Comparison of ENCODE assay signal across 8 cellular contexts in genomic region chr9:95004452-95005275, GRCh38.
DNase-seq lines count a peak whose midpoint lies in the region; ATAC-seq, FAIRE-seq and TF ChIP-seq lines count a peak whose summit lies in the region.

No MANE protein-coding gene starts in this region.

- peaks cover 41% of the 10 kb centered on the region for H3K36me3 ChIP-seq in RWPE2 (ENCODE audit: low read depth)
- 0 out of 3 replicates have a peak, but pooled peaks cover 2% of the 10 kb centered on the region for H3K36me3 ChIP-seq in K562 (ENCODE audit: control insufficient read depth, insufficient read depth, low read length)
- no peaks in the 10 kb centered on the region for H3K36me3 ChIP-seq in iPS-20b (ENCODE audit: insufficient read depth, low read depth, low read length)

- H3K4me3 ChIP-seq in RWPE2 (ENCODE audit: severe bottlenecking) (peak overlapping the region; percentile 99), K562 (peak overlapping the region; percentile 58), iPS-20b (ENCODE audit: low read length) (peak overlapping the region; percentile 82)

- H2AFZ ChIP-seq in K562 (ENCODE audit: low read depth, low read length), result peak overlapping the region; percentile 91

- TF ChIP-seq CTCF in RWPE2 (IDR thresholded peaks at IDR 0.05; ENCODE audit: poor library complexity, severe bottlenecking) (no peak), K562 (IDR thresholded peaks at IDR 0.05 in 2 of 3, conservative IDR thresholded peaks at IDR 0.05 in 1 of 3; ENCODE audit: insufficient read depth in 2 of 3, low read depth in 1 of 3, low read length in 3 of 3) (no peak)

- ATAC-seq in HG03103 (IDR thresholded peaks at IDR 0.05; ENCODE audit: low read depth, unreplicated experiment) (peak; percentile 68), RWPE2 (ENCODE audit: low read depth) (peak; percentile 28; the same call in 2 of the 3 replicates), K562 (peak; percentile 89), GM21447 (IDR thresholded peaks at IDR 0.05; ENCODE audit: unreplicated experiment) (no peak)

- TF ChIP-seq POLR2A in K562 (conservative IDR thresholded peaks at IDR 0.05), result no peak

- H3K9me3 ChIP-seq in RWPE2 (ENCODE audit: severe bottlenecking) (no peaks in the 10 kb centered on the region), K562 (replicated peaks; ENCODE audit: control insufficient read depth, insufficient read depth, low read depth, low read length) (no peaks in the 10 kb centered on the region), iPS-20b (ENCODE audit: insufficient read depth, low read depth, low read length) (no peaks in the 10 kb centered on the region)

- intact Hi-C loops in K562 (cut with micrococcal nuclease), result no loop called here

- in situ Hi-C loops in K562 (cut with MboI), result no loop called here

- TF ChIP-seq RAD21 in K562 (CRISPR knock-in tag; conservative IDR thresholded peaks at IDR 0.05 in 1 of 2, IDR thresholded peaks at IDR 0.05 in 1 of 2), result no peak

- DNase-seq in SIG-M5 treated with dmso at 0.1 percent for 504 hours (lab: John Stamatoyannopoulos, UW; ENCODE audit: unreplicated experiment) (peak; percentile 18), SIG-M5 (lab: John Stamatoyannopoulos, UW) (no peak), RWPE2 (ENCODE audit: low spot score) (no peak), K562 (ENCODE audit: extremely low read depth in 1 of 4, low spot score in 3 of 4) (peak; percentile 63 to 80 (median 76))
- peak; percentile 60 for DNase-seq in stimulated activated CD4-positive, alpha-beta T cell treated with anti-CD3 and anti-CD28 coated beads, Interleukin-15, amount 100 ng/mL, for 24 hours

- H3K79me2 ChIP-seq in K562 (ENCODE audit: control insufficient read depth, insufficient read depth, low read length), result 0 out of 3 replicates have a peak, but pooled peaks cover 3% of the 10 kb centered on the region

- no peaks in the 10 kb centered on the region for H3K9me1 ChIP-seq in K562 (ENCODE audit: control insufficient read depth, insufficient read depth, low read length)

- H3K9ac ChIP-seq in K562 (ENCODE audit: insufficient read depth in 1 of 2, low read depth in 2 of 2, low read length in 2 of 2), result peak overlapping the region; percentile 51 to 94; a peak in 3 of 4 replicates
- peak overlapping the region; percentile 79 for H3K9ac ChIP-seq in iPS-20b (ENCODE audit: low read depth, low read length)

- BruUV-seq in K562 (replicated peaks; lab: Mats Ljungman, UMichigan), result no TSS peak

- 0% methylated on average over 12 of the region's 130 CpGs for WGBS in K562 (ENCODE audit: insufficient coverage, low coverage, missing lambda C conversion rate)

- peaks cover 2% of the 10 kb centered on the region; the same call in 1 of the 2 replicates for H4K20me1 ChIP-seq in K562 (replicated peaks; ENCODE audit: control insufficient read depth, insufficient read depth, low read length)

- H3K27ac ChIP-seq in RWPE2 (ENCODE audit: poor library complexity, severe bottlenecking) (peak overlapping the region; percentile 89), K562 (ENCODE audit: extremely low read depth, low read depth, low read length) (peak overlapping the region; percentile 49; the same call in 1 of the 3 replicates), iPS-20b (ENCODE audit: low read length) (no peak overlapping the region)

- FAIRE-seq in K562 (lab: Jason Lieb, UNC), result no peak

- CTCF ChIA-PET in K562 (lab: Yijun Ruan, JAX; ENCODE audit: low intra/inter-chr PET ratio), result no interaction called here

- H3K4me1 ChIP-seq in RWPE2 (ENCODE audit: insufficient read depth, poor library complexity, severe bottlenecking) (peaks cover 47% of the 10 kb centered on the region), K562 (replicated peaks in 1 of 2; ENCODE audit: control insufficient read depth in 2 of 2, insufficient read depth in 2 of 2, low read length in 2 of 2) (peaks cover 5 to 12% of the 10 kb centered on the region in 2 experiments; a peak in 2 of 5 replicates), iPS-20b (ENCODE audit: insufficient read depth, low read length) (peaks cover 4% of the 10 kb centered on the region; the same call in 1 of the 2 replicates)

- no peaks in the 10 kb centered on the region for H3K27me3 ChIP-seq in RWPE2 (ENCODE audit: insufficient read depth, poor library complexity, severe bottlenecking)
- H3K27me3 ChIP-seq in K562 (ENCODE audit: control insufficient read depth in 2 of 2, insufficient read depth in 2 of 2, low read length in 2 of 2), result no peaks in the 10 kb centered on the region
- peaks cover 41% of the 10 kb centered on the region for H3K27me3 ChIP-seq in iPS-20b (ENCODE audit: insufficient read depth, low read length)

- POLR2A ChIA-PET in K562 (lab: Yijun Ruan, JAX), result no interaction called here

- TF ChIP-seq EP300 in K562 (IDR thresholded peaks at IDR 0.05; ENCODE audit: low read length), result no peak

- H3K4me2 ChIP-seq in K562 (ENCODE audit: insufficient read depth, low read length), result peak overlapping the region; percentile 76

TF ChIP-seq in K562, 482 proteins besides CTCF, POLR2A, EP300 and RAD21 (continues in another document):
- TF ChIP-seq CTBP1 (IDR thresholded peaks at IDR 0.05; ENCODE audit: borderline replicate concordance) (no peak; the same call in 1 of the 2 replicates), SREBF1 (IDR thresholded peaks at IDR 0.05; ENCODE audit: borderline replicate concordance, low read depth, low read length) (no peak), ZNF253 (CRISPR knock-in tag; conservative IDR thresholded peaks at IDR 0.05) (no peak), HEY1 (CRISPR knock-in tag; IDR thresholded peaks at IDR 0.05; ENCODE audit: borderline replicate concordance) (no peak), SMAD4 (CRISPR knock-in tag; conservative IDR thresholded peaks at IDR 0.05) (peak; percentile 83; the same call in 1 of the 2 replicates), CHD1 (IDR thresholded peaks at IDR 0.05; ENCODE audit: low read length) (no peak), ZFX (CRISPR knock-in tag; IDR thresholded peaks at IDR 0.05) (peak; percentile 49), ELF2 (CRISPR knock-in tag; IDR thresholded peaks at IDR 0.05) (no peak), CHD2 (IDR thresholded peaks at IDR 0.05; ENCODE audit: low read depth, low read length) (no peak), SREBF2 (CRISPR knock-in tag; IDR thresholded peaks at IDR 0.05) (no peak), RBM15 (IDR thresholded peaks at IDR 0.05; ENCODE audit: insufficient read depth, low read length) (no peak), KLF6 (CRISPR knock-in tag; IDR thresholded peaks at IDR 0.05; ENCODE audit: borderline replicate concordance) (no peak), SIN3B (IDR thresholded peaks at IDR 0.05; ENCODE audit: low read depth) (peak; percentile 70), DLX4 (CRISPR knock-in tag; IDR thresholded peaks at IDR 0.05) (no peak), ZNF398 (CRISPR knock-in tag; IDR thresholded peaks at IDR 0.05) (no peak), ARID2 (IDR thresholded peaks at IDR 0.05) (no peak), SLC30A9 (CRISPR knock-in tag; IDR thresholded peaks at IDR 0.05) (no peak), NBN (IDR thresholded peaks at IDR 0.05; ENCODE audit: low read depth) (no peak), ELK1 (CRISPR knock-in tag; IDR thresholded peaks at IDR 0.05) (no peak), CBX8 (IDR thresholded peaks at IDR 0.05; ENCODE audit: borderline replicate concordance, extremely low read depth, low read depth, low read length, poor library complexity, severe bottlenecking) (no peak), CXXC5 (CRISPR knock-in tag; IDR thresholded peaks at IDR 0.05) (peak; percentile 85), U2AF2 (optimal IDR thresholded peaks at IDR 0.05; ENCODE audit: low read depth, low read length) (no peak), RBFOX2 (IDR thresholded peaks at IDR 0.05; ENCODE audit: low read depth, low read length) (peak; percentile 32; the same call in 1 of the 2 replicates), STAG1 (CRISPR knock-in tag; IDR thresholded peaks at IDR 0.05; ENCODE audit: borderline replicate concordance) (no peak), ZBTB7A (IDR thresholded peaks at IDR 0.05; ENCODE audit: borderline replicate concordance, control insufficient read depth, low read depth, low read length) (peak; percentile 40; the same call in 1 of the 2 replicates)

Comparison
In these comparisons a context has a peak if more than half of its experiments do, and no peak if none do; other contexts are left out.
1. DNase-seq: peak in SIG-M5 treated with dmso at 0.1 percent for 504 hours (single experiment), K562 (4 of 4) and stimulated activated CD4-positive, alpha-beta T cell treated with anti-CD3 and anti-CD28 coated beads, Interleukin-15, amount 100 ng/mL, for 24 hours (single experiment); none in SIG-M5 (single experiment) and RWPE2 (single experiment).
2. Peak in every context shown above with its lines, with median percentiles within 50 percentile points of each other: H3K4me3 ChIP-seq.